In the genomic region with DNA sequence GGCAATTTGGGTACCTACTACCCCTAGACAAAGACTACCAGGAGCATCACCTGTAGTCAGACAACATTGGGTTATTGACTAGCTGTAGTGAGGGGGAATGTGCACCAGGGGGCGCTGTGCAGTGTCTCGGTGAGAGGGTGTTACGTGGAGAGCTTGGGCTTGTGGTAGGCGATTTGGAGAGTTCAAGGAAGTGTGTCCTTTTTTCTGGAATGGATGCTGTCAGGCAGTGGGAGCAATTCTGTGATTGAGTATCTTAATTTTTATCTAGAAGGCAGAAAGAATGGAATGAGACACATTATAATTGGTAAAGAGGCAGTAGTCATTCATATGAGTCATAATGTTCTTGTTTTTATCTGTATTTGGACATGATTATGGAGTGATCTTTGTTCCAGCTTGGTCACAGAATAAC, we compare ENCODE assay signal across 9 cellular contexts.
DNase-seq lines count a peak whose midpoint lies in the region; ATAC-seq, FAIRE-seq and TF ChIP-seq lines count a peak whose summit lies in the region.
"Had no signal": no experiment of that assay in that cellular context is flagged by ENCODE, and none has a peak within 500 bp of the region (broad histone marks: within the 10 kb centered on the region; RNA-seq: fewer than 3 reads in every experiment).

No MANE protein-coding gene starts in this region.

- no peaks in the 10 kb centered on the region for H3K4me1 ChIP-seq in Caco-2
- H3K4me1 ChIP-seq in endodermal cell (ENCODE audit: control insufficient read depth, insufficient read depth, low read length), result peaks cover 5% of the 10 kb centered on the region
- no peaks in the 10 kb centered on the region for H3K4me1 ChIP-seq in pancreas
- no peaks in the 10 kb centered on the region for H3K4me1 ChIP-seq in ascending aorta

- H3K27ac Mint-ChIP-seq in Caco-2 (ENCODE audit: unreplicated experiment) (no peak overlapping the region), activated B cell treated with CpG ODN at 0.5 μM for 24 hours (no peak overlapping the region), endodermal cell (no peak overlapping the region)

- H3K27ac ChIP-seq in endodermal cell (ENCODE audit: low read depth, low read length), result no peak overlapping the region
- H3K27ac ChIP-seq in pancreas, result no peak overlapping the region
- no peak overlapping the region for H3K27ac ChIP-seq in ascending aorta
- H3K27ac ChIP-seq: skin epidermis had no signal

- H3K4me1 Mint-ChIP-seq in Caco-2 (ENCODE audit: low read depth, unreplicated experiment) (no peaks in the 10 kb centered on the region), activated B cell treated with CpG ODN at 0.5 μM for 24 hours (no peaks in the 10 kb centered on the region), endodermal cell (peaks cover 18% of the 10 kb centered on the region)

- 36% methylated on average over 4 of the region's 4 CpGs; no CpG with 5 or more reads in 1 of the 2 experiments for WGBS in endodermal cell (ENCODE audit: insufficient coverage in 1 of 2, insufficient read length in 1 of 2), 2 experiments
- WGBS in pancreas, 2 donors, result 6 to 7% methylated on average over 4 of the region's 4 CpGs

- no TSS peak for BruUV-seq in Caco-2 (replicated peaks; lab: Mats Ljungman, UMichigan)

- POLR2A ChIA-PET in Caco-2 (lab: Charles Lee) (no interaction called here), activated B cell treated with CpG ODN at 0.5 μM for 24 hours (lab: Charles Lee) (no interaction called here)

- CTCF ChIA-PET in Caco-2 (lab: Charles Lee), result interaction anchor here (0.6 to 1.3 kb wide), 2 partner anchors 19 to 93 kb away, joined by 3 to 4 read pairs; no protein-coding TSS in a partner anchor
- CTCF ChIA-PET in activated B cell treated with CpG ODN at 0.5 μM for 24 hours (lab: Charles Lee), result interaction anchor here (0.9 to 1.5 kb wide), 2 partner anchors 91 to 93 kb away, joined by 3 read pairs; no protein-coding TSS in a partner anchor

- H3K27me3 Mint-ChIP-seq in Caco-2 (ENCODE audit: insufficient read depth, unreplicated experiment) (peaks cover 2% of the 10 kb centered on the region), activated B cell treated with CpG ODN at 0.5 μM for 24 hours (no peaks in the 10 kb centered on the region), endodermal cell (ENCODE audit: insufficient read depth) (peaks cover 1% of the 10 kb centered on the region)

- no peak overlapping the region for H3K4me3 ChIP-seq in Caco-2 (ENCODE audit: low read depth, low read length)
- peak overlapping the region; percentile 75 for H3K4me3 ChIP-seq in endodermal cell (ENCODE audit: low read length)
- H3K4me3 ChIP-seq in pancreas, result no peak overlapping the region
- no peak overlapping the region for H3K4me3 ChIP-seq in ascending aorta
- H3K4me3 ChIP-seq: skin epidermis had no signal

- H3K9me3 Mint-ChIP-seq in Caco-2 (ENCODE audit: unreplicated experiment) (no peaks in the 10 kb centered on the region), activated B cell treated with CpG ODN at 0.5 μM for 24 hours (no peaks in the 10 kb centered on the region), endodermal cell (peaks cover 62% of the 10 kb centered on the region)

- no peak for FAIRE-seq in pancreas (lab: Jason Lieb, UNC)

- no peaks in the 10 kb centered on the region for H3K36me3 ChIP-seq in Caco-2 (ENCODE audit: control insufficient read depth, insufficient read depth, low read length)
- H3K36me3 ChIP-seq in endodermal cell (ENCODE audit: control insufficient read depth, insufficient read depth, low read length), result peaks cover 26% of the 10 kb centered on the region
- no peaks in the 10 kb centered on the region for H3K36me3 ChIP-seq in pancreas
- no peaks in the 10 kb centered on the region for H3K36me3 ChIP-seq in ascending aorta

- intact Hi-C loops in Caco-2 (cut with micrococcal nuclease; ENCODE audit: unreplicated experiment) (loop anchor here (1.0 kb wide), 1 partner anchor 91 kb away; no protein-coding TSS in a partner anchor), activated B cell treated with CpG ODN at 0.5 μM for 24 hours (cut with micrococcal nuclease) (no loop called here), pancreas (cut with DNase I) (loop anchor here in 1 of 3 donors (10.0 kb wide), 1 partner anchor 99 kb away; no protein-coding TSS in a partner anchor), ascending aorta (cut with DNase I) (no loop called here)

- H3K27me3 ChIP-seq in Caco-2 (replicated peaks; ENCODE audit: control insufficient read depth, insufficient read depth, low read length), result no peaks in the 10 kb centered on the region
- no peaks in the 10 kb centered on the region for H3K27me3 ChIP-seq in endodermal cell (ENCODE audit: control insufficient read depth, insufficient read depth, low read length, poor library complexity, severe bottlenecking)
- H3K27me3 ChIP-seq in pancreas, result no peaks in the 10 kb centered on the region
- H3K27me3 ChIP-seq in ascending aorta, result no peaks in the 10 kb centered on the region

- no peaks in the 10 kb centered on the region for H3K36me3 Mint-ChIP-seq in Caco-2 (ENCODE audit: insufficient read depth, unreplicated experiment)
- no peaks in the 10 kb centered on the region for H3K36me3 Mint-ChIP-seq in activated B cell treated with CpG ODN at 0.5 μM for 24 hours (ENCODE audit: low read depth)
- H3K36me3 Mint-ChIP-seq in endodermal cell (ENCODE audit: low read depth), result peaks cover 36% of the 10 kb centered on the region

- H3K9me3 ChIP-seq in Caco-2 (no peaks in the 10 kb centered on the region), endodermal cell (ENCODE audit: control insufficient read depth, low read length) (peaks cover 78% of the 10 kb centered on the region), pancreas (no peaks in the 10 kb centered on the region), ascending aorta (no peaks in the 10 kb centered on the region)

- H3K9ac ChIP-seq in endodermal cell (ENCODE audit: extremely low read depth, low read length, poor library complexity, severe bottlenecking), result no peak overlapping the region

- ATAC-seq in activated B cell treated with CpG ODN at 0.5 μM for 24 hours (ENCODE audit: low read depth) (no peak), pancreas (peak; percentile 74 to 91 (median 82))

- DNase-seq in Caco-2 (peak; percentile 41 to 68), GM19238 (ENCODE audit: insufficient read length, low spot score) (peak; percentile 4), HK-2 (ENCODE audit: unreplicated experiment) (peak; percentile 64), activated B cell treated with CpG ODN at 0.5 μM for 24 hours (no peak), endodermal cell (peak; percentile 89), pancreas (peak in 5 of 6 donors; percentile 12 to 81 (median 40)), mesenteric fat pad (ENCODE audit: low spot score) (no peak), ascending aorta (ENCODE audit: low spot score in 2 of 2) (no peak)

- peak; percentile 55 to 62 for TF ChIP-seq CTCF in Caco-2 (IDR thresholded peaks at IDR 0.05; ENCODE audit: insufficient read depth in 1 of 2, low read depth in 1 of 2, low read length in 1 of 2, severe bottlenecking in 1 of 2, unreplicated experiment in 1 of 2)
- TF ChIP-seq CTCF in activated B cell treated with CpG ODN at 0.5 μM for 24 hours (IDR thresholded peaks at IDR 0.05), result peak; percentile 36
- TF ChIP-seq CTCF in endodermal cell (conservative IDR thresholded peaks at IDR 0.05), result peak; percentile 72
- peak; percentile 39 to 49 (median 45) for TF ChIP-seq CTCF in pancreas (IDR thresholded peaks at IDR 0.05)
- peak in 1 of 3 experiments; percentile 37 for TF ChIP-seq CTCF in ascending aorta (IDR thresholded peaks at IDR 0.05)

- H3K4me3 Mint-ChIP-seq in Caco-2 (ENCODE audit: unreplicated experiment) (no peak overlapping the region), activated B cell treated with CpG ODN at 0.5 μM for 24 hours (no peak overlapping the region), endodermal cell (no peak overlapping the region)

Comparison
In these comparisons a context has a peak if more than half of its experiments do, and no peak if none do; other contexts are left out.
1. DNase-seq: peak in Caco-2 (2 of 2), GM19238 (single experiment), HK-2 (single experiment), endodermal cell (single experiment) and pancreas (5 of 6); none in activated B cell treated with CpG ODN at 0.5 μM for 24 hours (single experiment), mesenteric fat pad (single experiment) and ascending aorta (0 of 2).